ENCODE assay signal across 25 cellular contexts in the genomic region with DNA sequence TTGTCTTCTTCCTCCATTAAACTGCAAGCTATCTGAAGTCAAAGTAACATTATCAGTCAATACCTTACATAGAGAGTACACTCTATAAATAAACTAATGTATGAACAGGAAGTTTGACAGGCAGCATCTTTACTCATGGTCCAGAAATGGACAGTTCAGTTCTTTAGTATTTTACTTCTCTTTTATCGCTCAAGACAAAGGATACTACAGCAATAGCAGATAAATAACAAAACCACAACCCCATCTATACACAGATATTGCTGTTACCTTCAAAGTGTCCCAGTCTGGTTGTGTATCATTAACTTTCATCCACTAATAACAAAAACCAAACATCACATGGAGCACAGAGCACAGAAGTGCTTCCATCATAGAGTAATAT. TPM values are rescaled to one million over a fixed set of nuclear protein-coding genes. Genes with fewer than 3 reads are reported as not detected.
DNase-seq lines count a peak whose midpoint lies in the region; ATAC-seq, FAIRE-seq and TF ChIP-seq lines count a peak whose summit lies in the region.
"Had no signal": no experiment of that assay in that cellular context is flagged by ENCODE, and none has a peak within 500 bp of the region (broad histone marks: within the 10 kb centered on the region; RNA-seq: fewer than 3 reads in every experiment).

No MANE protein-coding gene starts in this region.

- TF ChIP-seq POLR2A in GM12892 (IDR thresholded peaks at IDR 0.05; ENCODE audit: low read depth, low read length) = no peak

- H3K4me1 Mint-ChIP-seq in HFFc6 (ENCODE audit: low read depth) = peaks cover 22% of the 10 kb centered on the region
- H3K4me1 Mint-ChIP-seq: activated naive CD8-positive, alpha-beta T cell treated with anti-CD3 and anti-CD28 coated beads, Interleukin-2, amount 10 ng/mL, durations not matched to agents 7 days and 5 days; activated T-helper 17 cell treated with anti-CD3 and anti-CD28 coated beads, Interleukin-2, amount 50 U/mL, for 72 hours; memory B cell; naive thymus-derived CD4-positive, alpha-beta T cell had no signal

- peaks cover 9% of the 10 kb centered on the region; the same call in 1 of the 2 replicates for H3K36me3 Mint-ChIP-seq in HFFc6 (ENCODE audit: low read depth)
- H3K36me3 Mint-ChIP-seq: activated naive CD8-positive, alpha-beta T cell treated with anti-CD3 and anti-CD28 coated beads, Interleukin-2, amount 10 ng/mL, durations not matched to agents 7 days and 5 days; memory B cell; naive thymus-derived CD4-positive, alpha-beta T cell had no signal

- no peak overlapping the region for H3K4me3 Mint-ChIP-seq in HFFc6
- H3K4me3 Mint-ChIP-seq: activated naive CD8-positive, alpha-beta T cell treated with anti-CD3 and anti-CD28 coated beads, Interleukin-2, amount 10 ng/mL, durations not matched to agents 7 days and 5 days; activated T-helper 17 cell treated with anti-CD3 and anti-CD28 coated beads, Interleukin-2, amount 50 U/mL, for 72 hours; memory B cell; naive thymus-derived CD4-positive, alpha-beta T cell had no signal

- H3K9me3 Mint-ChIP-seq in HFFc6 = no peaks in the 10 kb centered on the region
- H3K9me3 Mint-ChIP-seq: activated naive CD8-positive, alpha-beta T cell treated with anti-CD3 and anti-CD28 coated beads, Interleukin-2, amount 10 ng/mL, durations not matched to agents 7 days and 5 days; memory B cell had no signal

- peak; percentile 67 for FAIRE-seq in GM12892 (lab: Jason Lieb, UNC)
- FAIRE-seq: endothelial cell of umbilical vein, HepG2, pancreas, RCC 7860 had no signal

- no peak for TF ChIP-seq CTCF in HFFc6 (IDR thresholded peaks at IDR 0.05)

- H3K27me3 Mint-ChIP-seq in HFFc6 (ENCODE audit: insufficient read depth) = peaks cover under 1% of the 10 kb centered on the region; the same call in 1 of the 2 replicates
- H3K27me3 Mint-ChIP-seq: activated naive CD8-positive, alpha-beta T cell treated with anti-CD3 and anti-CD28 coated beads, Interleukin-2, amount 10 ng/mL, durations not matched to agents 7 days and 5 days; activated T-helper 17 cell treated with anti-CD3 and anti-CD28 coated beads, Interleukin-2, amount 50 U/mL, for 72 hours; memory B cell had no signal

- intact Hi-C loops in Right ventricle myocardium superior (cut with DNase I) = no loop called here

- no peak overlapping the region for H3K27ac Mint-ChIP-seq in HFFc6
- H3K27ac Mint-ChIP-seq: activated naive CD8-positive, alpha-beta T cell treated with anti-CD3 and anti-CD28 coated beads, Interleukin-2, amount 10 ng/mL, durations not matched to agents 7 days and 5 days; activated T-helper 17 cell treated with anti-CD3 and anti-CD28 coated beads, Interleukin-2, amount 50 U/mL, for 72 hours; memory B cell; naive thymus-derived CD4-positive, alpha-beta T cell had no signal

- DNase-seq in GM12892 (ENCODE audit: insufficient read length) = no peak
- DNase-seq in NAMALWA (ENCODE audit: low spot score) = no peak
- no peak for DNase-seq in Right ventricle myocardium superior
- DNase-seq in NCI-H510A treated with DMSO at 0.1 percent for 48 hours (lab: John Stamatoyannopoulos, UW) = no peak
- DNase-seq in HFFc6 = no peak
- DNase-seq: activated CD4-positive, CD25-positive, alpha-beta regulatory T cell treated with anti-CD3 and anti-CD28 coated beads, Interleukin-2, amount 50 U/mL, for 72 hours; activated naive CD8-positive, alpha-beta T cell treated with anti-CD3 and anti-CD28 coated beads, Interleukin-2, amount 10 ng/mL, durations not matched to agents 7 days and 5 days; C1 segment of cervical spinal cord; colonic mucosa; GDM1; naive thymus-derived CD4-positive, alpha-beta T cell; NCI-H1436 treated with DMSO at 0.1 percent for 48 hours; stimulated activated naive CD8-positive, alpha-beta T cell treated with anti-CD3 and anti-CD28 coated beads, Interleukin-15, Interleukin-2, amounts not matched to agents 100 U/mL and 50 U/mL, for 24 hours; T1000; transverse colon had no signal

- peak; percentile 50 for ATAC-seq in GM19023 (IDR thresholded peaks at IDR 0.05; ENCODE audit: unreplicated experiment)
- ATAC-seq in HG02588 (IDR thresholded peaks at IDR 0.05; ENCODE audit: unreplicated experiment) = peak; percentile 59
- peak; percentile 90 for ATAC-seq in HG03354 (IDR thresholded peaks at IDR 0.05; ENCODE audit: poor library complexity, severe bottlenecking, unreplicated experiment)
- no peak for ATAC-seq in Right ventricle myocardium superior (ENCODE audit: poor library complexity)
- ATAC-seq: activated T-helper 17 cell treated with anti-CD3 and anti-CD28 coated beads, Interleukin-2, amount 50 U/mL, for 72 hours; naive thymus-derived CD4-positive, alpha-beta T cell; sciatic nerve; stimulated activated naive CD8-positive, alpha-beta T cell treated with anti-CD3 and anti-CD28 coated beads, Interleukin-15, Interleukin-2, amounts not matched to agents 100 U/mL and 50 U/mL, for 24 hours had no signal

RNA-seq across cellular contexts. Expression of gene SEMA5A, which starts 46.4 kb away (rescaled TPM):
- polyA plus RNA-seq in GM12892 (2012; ENCODE audit: missing spikeins) = 1.1 TPM
- total RNA-seq in Right ventricle myocardium superior = 27.1 TPM
- 10 to 100 TPM; 54.2 to 69.7 (median 59.9) TPM for total RNA-seq in HFFc6 (2021; fragmentation: NEBNext Ultra II Directional; extraction: Animal tissue kit (Norgen Biotek cat#: 25700))
- total RNA-seq: activated T-helper 17 cell treated with anti-CD3 and anti-CD28 coated beads, Interleukin-2, amount 50 U/mL, for 72 hours; HepG2 had no signal
